Comparison of ENCODE assay signal across 12 cellular contexts in the genomic region with DNA sequence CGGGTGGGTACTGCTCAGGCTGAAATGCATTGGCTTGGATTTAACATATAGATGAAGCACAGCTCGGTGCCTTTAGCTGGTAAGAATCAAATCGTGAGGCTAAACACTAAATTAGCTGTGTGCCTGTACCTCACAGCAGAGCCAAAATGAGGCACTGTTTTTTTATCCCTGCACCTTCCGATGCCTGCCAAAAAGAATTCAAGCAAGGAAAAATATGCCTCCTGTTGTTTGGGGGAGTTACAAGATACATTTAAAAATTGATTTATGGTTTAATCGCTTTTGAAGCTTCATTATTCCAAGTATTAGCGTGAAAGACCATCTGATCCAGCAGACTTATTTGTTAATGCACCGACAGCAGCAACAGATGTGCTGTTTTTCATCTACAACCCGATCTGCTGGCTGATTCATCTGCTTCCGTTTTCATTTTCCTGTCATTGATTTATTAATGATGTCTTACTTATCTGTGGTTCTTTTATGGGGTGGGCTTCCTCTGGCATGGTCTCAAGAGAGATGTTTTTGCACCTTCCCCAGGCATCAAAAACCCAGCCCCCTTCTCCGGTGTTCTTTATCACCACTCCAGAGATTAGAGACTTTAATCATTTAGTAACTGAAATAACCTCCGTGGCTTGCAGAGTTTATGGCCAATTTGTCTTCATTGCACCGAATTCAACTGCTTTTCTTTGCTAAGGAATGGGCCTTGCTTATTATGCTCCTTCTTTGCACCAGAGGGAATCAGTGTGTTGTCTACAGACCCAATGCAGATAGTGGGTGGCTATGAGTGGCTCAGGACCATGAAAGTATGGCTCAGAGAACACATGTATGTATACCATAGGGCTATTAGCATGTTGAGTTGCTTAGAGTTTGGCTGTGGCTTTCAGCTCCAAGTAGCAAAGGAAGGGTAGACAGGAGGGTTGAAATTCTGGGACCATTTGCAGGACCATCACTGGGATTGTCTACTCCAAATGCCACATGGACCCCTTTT.
A peak's percentile ranks its signal among the peaks of the same experiment; 100 is the strongest.
DNase-seq lines count a peak whose midpoint lies in the region; ATAC-seq and TF ChIP-seq lines count a peak whose summit lies in the region.
"Had no signal": no experiment of that assay in that cellular context is flagged by ENCODE, and none has a peak within 500 bp of the region (broad histone marks: within the 10 kb centered on the region; RNA-seq: fewer than 3 reads in every experiment).

No MANE protein-coding gene starts in this region.

- ATAC-seq in natural killer cell treated with Interleukin-12 subunit alpha and Interleukin-12 subunit beta and Interleukin-15 and Interleukin-18, amount 100 ng/mL, for 72 hours: no peak
- no peak for ATAC-seq in left lobe of liver
- ATAC-seq: activated CD4-positive, CD25-positive, alpha-beta regulatory T cell treated with anti-CD3 and anti-CD28 coated beads, Interleukin-2, amount 50 U/mL, for 24 hours; HepG2 had no signal

- no peak overlapping the region for H3K27ac Mint-ChIP-seq in natural killer cell treated with Interleukin-12 subunit alpha and Interleukin-12 subunit beta and Interleukin-15 and Interleukin-18, amount 100 ng/mL, for 72 hours
- H3K27ac Mint-ChIP-seq in endothelial cell (ENCODE audit: unreplicated experiment): no peak overlapping the region

- H3K36me3 Mint-ChIP-seq in natural killer cell treated with Interleukin-12 subunit alpha and Interleukin-12 subunit beta and Interleukin-15 and Interleukin-18, amount 100 ng/mL, for 72 hours: peaks cover 14% of the 10 kb centered on the region
- no peaks in the 10 kb centered on the region for H3K36me3 Mint-ChIP-seq in endothelial cell (ENCODE audit: low read depth, unreplicated experiment)

- H3K9me3 Mint-ChIP-seq in natural killer cell treated with Interleukin-12 subunit alpha and Interleukin-12 subunit beta and Interleukin-15 and Interleukin-18, amount 100 ng/mL, for 72 hours: no peaks in the 10 kb centered on the region
- H3K9me3 Mint-ChIP-seq in endothelial cell (ENCODE audit: unreplicated experiment): no peaks in the 10 kb centered on the region

- H3K4me1 Mint-ChIP-seq in natural killer cell treated with Interleukin-12 subunit alpha and Interleukin-12 subunit beta and Interleukin-15 and Interleukin-18, amount 100 ng/mL, for 72 hours (ENCODE audit: low read depth in 2 of 2): peaks cover 11 to 13% of the 10 kb centered on the region in 2 donors
- peaks cover 4% of the 10 kb centered on the region for H3K4me1 Mint-ChIP-seq in endothelial cell (ENCODE audit: unreplicated experiment)

- H3K27me3 Mint-ChIP-seq in natural killer cell treated with Interleukin-12 subunit alpha and Interleukin-12 subunit beta and Interleukin-15 and Interleukin-18, amount 100 ng/mL, for 72 hours: peaks cover 23 to 48% of the 10 kb centered on the region in 2 donors
- no peaks in the 10 kb centered on the region for H3K27me3 Mint-ChIP-seq in endothelial cell (ENCODE audit: unreplicated experiment)

- no peak for TF ChIP-seq CTCF in endothelial cell (IDR thresholded peaks at IDR 0.05; ENCODE audit: unreplicated experiment)

- H3K4me3 Mint-ChIP-seq in natural killer cell treated with Interleukin-12 subunit alpha and Interleukin-12 subunit beta and Interleukin-15 and Interleukin-18, amount 100 ng/mL, for 72 hours: peak overlapping the region; percentile 14
- no peak overlapping the region for H3K4me3 Mint-ChIP-seq in endothelial cell (ENCODE audit: unreplicated experiment)

- peak; percentile 49 for DNase-seq in DMS 273 (lab: John Stamatoyannopoulos, UW; ENCODE audit: unreplicated experiment)
- no peak for DNase-seq in DMS 273 treated with DMSO at 0.1 percent for 48 hours (lab: John Stamatoyannopoulos, UW)
- peak; percentile 87 for DNase-seq in NCI-H524 treated with DMSO at 0.1 percent for 48 hours (lab: John Stamatoyannopoulos, UW)
- DNase-seq in amniotic epithelial cell (ENCODE audit: low read depth): peak; percentile 50
- no peak for DNase-seq in natural killer cell treated with Interleukin-12 subunit alpha and Interleukin-12 subunit beta and Interleukin-15 and Interleukin-18, amount 100 ng/mL, for 72 hours (ENCODE audit: low spot score)
- no peak for DNase-seq in left lobe of liver (ENCODE audit: low spot score)
- no peak for DNase-seq in cerebellar cortex (ENCODE audit: low spot score)
- DNase-seq in endothelial cell (ENCODE audit: low spot score): no peak
- DNase-seq: lower lobe of right lung, SJCRH30 had no signal

Comparison
In these comparisons a context has a peak if more than half of its experiments do, and no peak if none do; other contexts are left out.
1. DNase-seq: peak in DMS 273 (single experiment), NCI-H524 treated with DMSO at 0.1 percent for 48 hours (single experiment) and amniotic epithelial cell (single experiment); none in DMS 273 treated with DMSO at 0.1 percent for 48 hours (single experiment), natural killer cell treated with Interleukin-12 subunit alpha and Interleukin-12 subunit beta and Interleukin-15 and Interleukin-18, amount 100 ng/mL, for 72 hours (single experiment), left lobe of liver (single experiment), cerebellar cortex (single experiment) and endothelial cell (single experiment).